In the genomic region with DNA sequence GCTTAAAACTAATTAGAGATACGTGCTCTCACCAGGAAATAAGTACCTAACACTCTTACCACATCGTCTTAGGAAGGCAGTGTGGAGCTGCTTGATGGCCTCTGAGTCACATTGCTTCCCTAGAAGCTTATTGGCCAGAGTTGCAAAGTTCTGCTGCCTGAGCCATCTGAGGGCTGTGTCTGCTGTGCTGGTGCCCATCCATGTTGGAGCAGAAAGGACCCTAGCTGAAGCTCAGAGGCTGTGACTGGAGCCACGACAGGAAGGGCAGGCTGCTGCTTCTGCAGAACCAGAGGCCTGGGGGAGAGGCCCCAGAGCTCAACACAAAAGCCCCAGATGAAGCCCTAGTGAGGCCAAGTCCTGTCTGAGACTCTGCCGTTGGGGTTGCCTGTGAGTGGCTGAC, we compare ENCODE assay signal across 13 cellular contexts.
DNase-seq lines count a peak whose midpoint lies in the region; ATAC-seq, FAIRE-seq and TF ChIP-seq lines count a peak whose summit lies in the region.
"Had no signal": no experiment of that assay in that cellular context is flagged by ENCODE, and none has a peak within 500 bp of the region (broad histone marks: within the 10 kb centered on the region; RNA-seq: fewer than 3 reads in every experiment).

No MANE protein-coding gene starts in this region.

- no peak for TF ChIP-seq RAD21 in GM12878 (IDR thresholded peaks at IDR 0.05; ENCODE audit: insufficient read depth, low read depth, low read length)

- H3K9me3 ChIP-seq in GM12878 (replicated peaks; ENCODE audit: control insufficient read depth, insufficient read depth, low read length), result no peaks in the 10 kb centered on the region; the same call in 2 of the 3 replicates
- H3K9me3 ChIP-seq in kidney (ENCODE audit: control insufficient read depth in 1 of 2, low read length in 2 of 2), result no peaks in the 10 kb centered on the region
- peaks cover 5% of the 10 kb centered on the region for H3K9me3 ChIP-seq in A673 (ENCODE audit: low read depth, low read length, poor library complexity, severe bottlenecking)
- H3K9me3 ChIP-seq: body of pancreas had no signal

- no peak overlapping the region for H3K4me2 ChIP-seq in GM12878 (ENCODE audit: control insufficient read depth, insufficient read depth)

- no peak for TF ChIP-seq CTCF in GM12878 (IDR thresholded peaks at IDR 0.05 in 2 of 3, conservative IDR thresholded peaks at IDR 0.05 in 1 of 3; ENCODE audit: control insufficient read depth in 2 of 3, extremely low read depth in 1 of 3, insufficient read depth in 1 of 3, low read depth in 3 of 3, low read length in 3 of 3)
- TF ChIP-seq CTCF in kidney (IDR thresholded peaks at IDR 0.05; ENCODE audit: borderline replicate concordance, extremely low read depth, insufficient read depth), result no peak
- TF ChIP-seq CTCF in A673 (conservative IDR thresholded peaks at IDR 0.05; ENCODE audit: low read depth, low read length), result no peak

- BruUV-seq in GM12878 (replicated peaks; lab: Mats Ljungman, UMichigan), result no TSS peak
- no TSS peak for BruUV-seq in A673 (replicated peaks; lab: Mats Ljungman, UMichigan)

- no peak for TF ChIP-seq EP300 in GM12878 (IDR thresholded peaks at IDR 0.05; ENCODE audit: borderline replicate concordance in 1 of 2, control insufficient read depth in 1 of 2, low read depth in 2 of 2, low read length in 2 of 2)

- intact Hi-C loops in GM12878 (cut with micrococcal nuclease; ENCODE audit: unreplicated experiment) (loop anchor here (5.0 kb wide), 1 partner anchor 166 kb away; no protein-coding TSS in a partner anchor), kidney (cut with DNase I) (no loop called here), A673 (cut with micrococcal nuclease; ENCODE audit: unreplicated experiment) (no loop called here), posterior vena cava (cut with DNase I) (no loop called here)

- SMC1A ChIA-PET in GM12878 (lab: Charles Lee; ENCODE audit: uncharacterized antibody, unreplicated experiment), result interaction anchor here (0.6 to 4.3 kb wide), 17 partner anchors 10 to 970 kb away, joined by 3 to 29 read pairs (median 4); no protein-coding TSS in a partner anchor

- CTCF ChIA-PET in GM12878 (lab: Yijun Ruan, JAX), result interaction anchor here (0.6 to 4.5 kb wide), 6 partner anchors 11 to 364 kb away, joined by 3 to 18 read pairs (median 4); no protein-coding TSS in a partner anchor
- CTCF ChIA-PET in A673 (lab: Charles Lee), result no interaction called here

- H3K27ac ChIP-seq in GM12878 (ENCODE audit: control insufficient read depth, insufficient read depth), result no peak overlapping the region
- no peak overlapping the region for H3K27ac ChIP-seq in kidney (ENCODE audit: low read depth in 2 of 2, low read length in 2 of 2)
- no peak overlapping the region for H3K27ac ChIP-seq in A673 (ENCODE audit: low read depth, low read length, poor library complexity, severe bottlenecking)
- H3K27ac ChIP-seq: body of pancreas had no signal

- H3K4me1 ChIP-seq in GM12878 (ENCODE audit: control insufficient read depth, insufficient read depth, low read length), result no peaks in the 10 kb centered on the region
- H3K4me1 ChIP-seq in kidney (ENCODE audit: control insufficient read depth in 1 of 2, insufficient read depth in 1 of 2, low read depth in 1 of 2, low read length in 2 of 2), result no peaks in the 10 kb centered on the region
- no peaks in the 10 kb centered on the region for H3K4me1 ChIP-seq in A673 (ENCODE audit: insufficient read depth, low read length, poor library complexity, severe bottlenecking)
- H3K4me1 ChIP-seq: body of pancreas had no signal

- H3K9ac ChIP-seq in GM12878 (ENCODE audit: control insufficient read depth, insufficient read depth, low read length) (no peak overlapping the region), kidney (ENCODE audit: low read length in 2 of 2) (no peak overlapping the region)

- H3K36me3 ChIP-seq in GM12878 (ENCODE audit: control insufficient read depth in 2 of 2, insufficient read depth in 2 of 2, low read length in 1 of 2), result no peaks in the 10 kb centered on the region
- H3K36me3 ChIP-seq in kidney (ENCODE audit: control insufficient read depth in 1 of 2, insufficient read depth in 2 of 2, low read length in 2 of 2), result no peaks in the 10 kb centered on the region
- H3K36me3 ChIP-seq in A673 (ENCODE audit: insufficient read depth, low read length, poor library complexity, severe bottlenecking), result no peaks in the 10 kb centered on the region

- RAD21 ChIA-PET in GM12878 (lab: Charles Lee; ENCODE audit: unreplicated experiment), result interaction anchor here (0.6 to 2.2 kb wide), 6 partner anchors 19 to 167 kb away, joined by 3 to 19 read pairs (median 4); no protein-coding TSS in a partner anchor

- H2AFZ ChIP-seq in GM12878 (ENCODE audit: control insufficient read depth, low read depth, low read length), result no peak overlapping the region

- WGBS in GM12878 (ENCODE audit: insufficient coverage, insufficient replicate concordance, low lambda C conversion rate, missing lambda C conversion rate), result 0% methylated on average over 4 of the region's 4 CpGs

- TF ChIP-seq POLR2A in GM12878 (IDR thresholded peaks at IDR 0.05; ENCODE audit: low read depth, low read length), result no peak

- no peaks in the 10 kb centered on the region for H4K20me1 ChIP-seq in GM12878 (ENCODE audit: control insufficient read depth, insufficient read depth)

- DNase-seq in AG08396 (ENCODE audit: low spot score) (peak; percentile 55), HK-2 (ENCODE audit: unreplicated experiment) (peak; percentile 49), GM12878 (ENCODE audit: low read depth, low spot score) (no peak), kidney (peak; percentile 54), A673 (ENCODE audit: low spot score) (no peak), NCI-H446 (lab: John Stamatoyannopoulos, UW) (no peak), posterior vena cava (ENCODE audit: low spot score) (no peak)
- DNase-seq: activated T-cell treated with anti-CD3 and anti-CD28 coated beads, Interleukin-2, amount 50 U/mL, for 24 hours; body of pancreas; erythroblast; RPMI8226; small intestine had no signal

- FAIRE-seq in GM12878 (lab: Jason Lieb, UNC), result no peak
- FAIRE-seq in kidney (lab: Jason Lieb, UNC), result no peak
- FAIRE-seq: small intestine had no signal

- no peaks in the 10 kb centered on the region for H3K79me2 ChIP-seq in GM12878 (ENCODE audit: control insufficient read depth, insufficient read depth, low read length)

- H3K27me3 ChIP-seq in GM12878 (replicated peaks in 1 of 2; ENCODE audit: control insufficient read depth in 2 of 2, insufficient read depth in 2 of 2, low read length in 1 of 2), result no peaks in the 10 kb centered on the region
- no peaks in the 10 kb centered on the region for H3K27me3 ChIP-seq in A673 (replicated peaks; ENCODE audit: insufficient read depth, low read depth, low read length, poor library complexity)
- H3K27me3 ChIP-seq: body of pancreas had no signal

- POLR2A ChIA-PET in GM12878 (lab: Charles Lee) (interaction anchor here (0.6 kb wide), 1 partner anchor 303 kb away, joined by 7 read pairs; no protein-coding TSS in a partner anchor), A673 (lab: Charles Lee; ENCODE audit: low non-redundant PET) (no interaction called here)

- in situ Hi-C loops in GM12878 (cut with MboI), result no loop called here

- H3K4me3 ChIP-seq in GM12878 (no peak overlapping the region), kidney (ENCODE audit: low read length in 2 of 2) (no peak overlapping the region), A673 (ENCODE audit: low read depth, low read length, poor library complexity, severe bottlenecking) (no peak overlapping the region)
- H3K4me3 ChIP-seq: body of pancreas had no signal

- ATAC-seq in GM12878, result no peak
- no peak for ATAC-seq in HG02571 (IDR thresholded peaks at IDR 0.05; ENCODE audit: unreplicated experiment)
- ATAC-seq: body of pancreas had no signal

TF ChIP-seq in GM12878, 131 proteins besides CTCF, POLR2A, EP300 and RAD21:
- TF ChIP-seq ZNF384 (IDR thresholded peaks at IDR 0.05; ENCODE audit: borderline replicate concordance, low read depth, low read length), result no peak
- TF ChIP-seq, protein P1, sequence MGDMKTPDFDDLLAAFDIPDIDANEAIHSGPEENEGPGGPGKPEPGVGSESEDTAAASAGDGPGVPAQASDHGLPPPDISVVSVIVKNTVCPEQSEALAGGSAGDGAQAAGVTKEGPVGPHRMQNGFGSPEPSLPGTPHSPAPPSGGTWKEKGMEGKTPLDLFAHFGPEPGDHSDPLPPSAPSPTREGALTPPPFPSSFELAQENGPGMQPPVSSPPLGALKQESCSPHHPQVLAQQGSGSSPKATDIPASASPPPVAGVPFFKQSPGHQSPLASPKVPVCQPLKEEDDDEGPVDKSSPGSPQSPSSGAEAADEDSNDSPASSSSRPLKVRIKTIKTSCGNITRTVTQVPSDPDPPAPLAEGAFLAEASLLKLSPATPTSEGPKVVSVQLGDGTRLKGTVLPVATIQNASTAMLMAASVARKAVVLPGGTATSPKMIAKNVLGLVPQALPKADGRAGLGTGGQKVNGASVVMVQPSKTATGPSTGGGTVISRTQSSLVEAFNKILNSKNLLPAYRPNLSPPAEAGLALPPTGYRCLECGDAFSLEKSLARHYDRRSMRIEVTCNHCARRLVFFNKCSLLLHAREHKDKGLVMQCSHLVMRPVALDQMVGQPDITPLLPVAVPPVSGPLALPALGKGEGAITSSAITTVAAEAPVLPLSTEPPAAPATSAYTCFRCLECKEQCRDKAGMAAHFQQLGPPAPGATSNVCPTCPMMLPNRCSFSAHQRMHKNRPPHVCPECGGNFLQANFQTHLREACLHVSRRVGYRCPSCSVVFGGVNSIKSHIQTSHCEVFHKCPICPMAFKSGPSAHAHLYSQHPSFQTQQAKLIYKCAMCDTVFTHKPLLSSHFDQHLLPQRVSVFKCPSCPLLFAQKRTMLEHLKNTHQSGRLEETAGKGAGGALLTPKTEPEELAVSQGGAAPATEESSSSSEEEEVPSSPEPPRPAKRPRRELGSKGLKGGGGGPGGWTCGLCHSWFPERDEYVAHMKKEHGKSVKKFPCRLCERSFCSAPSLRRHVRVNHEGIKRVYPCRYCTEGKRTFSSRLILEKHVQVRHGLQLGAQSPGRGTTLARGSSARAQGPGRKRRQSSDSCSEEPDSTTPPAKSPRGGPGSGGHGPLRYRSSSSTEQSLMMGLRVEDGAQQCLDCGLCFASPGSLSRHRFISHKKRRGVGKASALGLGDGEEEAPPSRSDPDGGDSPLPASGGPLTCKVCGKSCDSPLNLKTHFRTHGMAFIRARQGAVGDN (IDR thresholded peaks at IDR 0.05), result peak; percentile 23; the same call in 1 of the 2 replicates

Comparison
In these comparisons a context has a peak if more than half of its experiments do, and no peak if none do; other contexts are left out.
1. DNase-seq: peak in AG08396 (single experiment), HK-2 (single experiment) and kidney (single experiment); none in GM12878 (single experiment), A673 (single experiment), NCI-H446 (0 of 2) and posterior vena cava (single experiment).